In genomic region chr3:50519471-50520089, GRCh38 we compare ENCODE assay signal across 8 cellular contexts. TPM values are rescaled to one million over a fixed set of nuclear protein-coding genes. Genes with fewer than 3 reads are reported as not detected.
DNase-seq lines count a peak whose midpoint lies in the region; ATAC-seq and TF ChIP-seq lines count a peak whose summit lies in the region.

No MANE protein-coding gene starts in this region.

- H3K9ac ChIP-seq in BLaER1 = no peak overlapping the region
- no peak overlapping the region for H3K9ac ChIP-seq in endodermal cell (ENCODE audit: extremely low read depth, low read length, poor library complexity, severe bottlenecking)

- H3K27me3 ChIP-seq in BLaER1 (no peaks in the 10 kb centered on the region), endodermal cell (ENCODE audit: control insufficient read depth, insufficient read depth, low read length, poor library complexity, severe bottlenecking) (no peaks in the 10 kb centered on the region), stomach (peaks cover 0 to 3% (median 0%) of the 10 kb centered on the region in 3 donors)

- peak; percentile 96 for TF ChIP-seq CTCF in endodermal cell (conservative IDR thresholded peaks at IDR 0.05)
- peak; percentile 89 for TF ChIP-seq CTCF in natural killer cell (IDR thresholded peaks at IDR 0.05)
- peak in 6 of 7 experiments; percentile 60 to 87 (median 81) for TF ChIP-seq CTCF in stomach (IDR thresholded peaks at IDR 0.05)

- H3K4me1 Mint-ChIP-seq in endodermal cell (peaks cover 50% of the 10 kb centered on the region), natural killer cell (peaks cover 25 to 31% of the 10 kb centered on the region in 2 donors)

- TF ChIP-seq POLR2A in stomach (IDR thresholded peaks at IDR 0.05) = no peak

- no peak overlapping the region for H3K27ac ChIP-seq in BLaER1
- H3K27ac ChIP-seq in endodermal cell (ENCODE audit: low read depth, low read length) = no peak overlapping the region
- no peak overlapping the region for H3K27ac ChIP-seq in stomach

- peak overlapping the region; percentile 95 for H3K4me2 ChIP-seq in BLaER1

- WGBS in endodermal cell (ENCODE audit: insufficient coverage in 1 of 2, insufficient read length in 1 of 2), 2 experiments = 17 to 24% methylated on average over 6 to 7 of the region's 7 CpGs
- 12 to 22% (median 14%) methylated on average over 6 to 7 of the region's 7 CpGs for WGBS in stomach, 5 donors

- H3K9me3 ChIP-seq in BLaER1 (no peaks in the 10 kb centered on the region), endodermal cell (ENCODE audit: control insufficient read depth, low read length) (no peaks in the 10 kb centered on the region), stomach (no peaks in the 10 kb centered on the region)

- peak; percentile 66 to 87 (median 81) for ATAC-seq in natural killer cell
- ATAC-seq in GM19455 (IDR thresholded peaks at IDR 0.05; ENCODE audit: unreplicated experiment) = no peak

- H3K4me1 ChIP-seq in BLaER1 (peaks cover 86% of the 10 kb centered on the region), endodermal cell (ENCODE audit: control insufficient read depth, insufficient read depth, low read length) (peaks cover 19% of the 10 kb centered on the region), stomach (peaks cover 5 to 19% (median 16%) of the 10 kb centered on the region in 4 donors)

- H4K20me1 ChIP-seq in BLaER1 = 0 out of 2 replicates have a peak, but pooled peaks cover 4% of the 10 kb centered on the region

- no peak overlapping the region for H3K4me3 ChIP-seq in BLaER1
- no peak overlapping the region for H3K4me3 ChIP-seq in endodermal cell (ENCODE audit: low read length)
- no peak overlapping the region for H3K4me3 ChIP-seq in stomach

- no peaks in the 10 kb centered on the region for H3K36me3 ChIP-seq in BLaER1
- no peaks in the 10 kb centered on the region for H3K36me3 ChIP-seq in endodermal cell (ENCODE audit: control insufficient read depth, insufficient read depth, low read length)
- no peaks in the 10 kb centered on the region for H3K36me3 ChIP-seq in stomach

- intact Hi-C loops in natural killer cell (cut with micrococcal nuclease) = loop anchor here (1.0 to 2.0 kb wide), 2 partner anchors 31 to 95 kb away; no protein-coding TSS in a partner anchor
- intact Hi-C loops in stomach (cut with DNase I; ENCODE audit: low total_unique reads) = no loop called here

- H3K27ac Mint-ChIP-seq in endodermal cell = no peak overlapping the region
- no peak overlapping the region for H3K27ac Mint-ChIP-seq in natural killer cell

- DNase-seq in H4 (ENCODE audit: low spot score) (peak; percentile 37), NCI-H69 (lab: John Stamatoyannopoulos, UW) (peak; percentile 72), endodermal cell (peak; percentile 96), natural killer cell (peak; percentile 72), stomach (peak; percentile 81)
- DNase-seq in activated CD8-positive, alpha-beta memory T cell treated with anti-CD3 and anti-CD28 coated beads for 4 hours (ENCODE audit: low read depth in 2 of 2) = peak; percentile 35 to 46

- H3K4me3 Mint-ChIP-seq in endodermal cell (no peak overlapping the region), natural killer cell (no peak overlapping the region)

- H3K27me3 Mint-ChIP-seq in endodermal cell (ENCODE audit: insufficient read depth) (peaks cover 1% of the 10 kb centered on the region), natural killer cell (ENCODE audit: low read depth in 2 of 2) (no peaks in the 10 kb centered on the region)

- H3K36me3 Mint-ChIP-seq in endodermal cell (ENCODE audit: low read depth) (no peaks in the 10 kb centered on the region), natural killer cell (no peaks in the 10 kb centered on the region)

- H3K9me3 Mint-ChIP-seq in endodermal cell (no peaks in the 10 kb centered on the region), natural killer cell (no peaks in the 10 kb centered on the region)

- no peak for TF ChIP-seq EP300 in stomach (IDR thresholded peaks at IDR 0.05)

RNA-seq across cellular contexts. Expression of gene CACNA2D2, which starts 16.1 kb away (rescaled TPM):
- total RNA-seq in H4 (2014; rRNA removed; shearing (Covaris generic)) = 0.04 TPM in 1 of 2 replicates, not detected in the other
- 10 to 100 TPM; 17.6 to 20.7 TPM for total RNA-seq in endodermal cell
- polyA plus RNA-seq in endodermal cell (2013, experiment 1 of 2) = 16.2 TPM
- 12.9 TPM for polyA plus RNA-seq in endodermal cell (2013, experiment 2 of 2)
- total RNA-seq in natural killer cell = 10 to 100 TPM; 36.5 to 56.4 (median 43.8) TPM
- total RNA-seq in stomach = 10 to 100 TPM in 1 of 5 donors, 1 to 10 TPM in 4; 1.2 to 45.8 (median 1.8) TPM
- 1 to 10 TPM in 2 of 3 donors, under 1 TPM in 1; 0.92 to 2.7 (median 1.9) TPM for polyA plus RNA-seq in stomach

RNA-seq across cellular contexts. Expression of gene C3orf18, which starts 48.0 kb away (rescaled TPM):
- total RNA-seq in H4 (2014; rRNA removed; shearing (Covaris generic)) = 0.41 and 0.68 TPM in 2 replicates
- total RNA-seq in endodermal cell (10 to 100 TPM; 14.4 to 16.9 TPM), natural killer cell (10 to 100 TPM in 2 of 3 donors, 1 to 10 TPM in 1; 7.5 to 15.3 (median 11.7) TPM), stomach (10 to 100 TPM in 2 of 5 donors, 1 to 10 TPM in 2, not detected in 1; 4.9 to 75.0 (median 16.4) TPM)
- 15.6 TPM for polyA plus RNA-seq in endodermal cell (2013, experiment 1 of 2)
- 15.4 TPM for polyA plus RNA-seq in endodermal cell (2013, experiment 2 of 2)
- polyA plus RNA-seq in stomach = 1 to 10 TPM; 5.9 to 9.0 (median 8.2) TPM

RNA-seq across cellular contexts. Expression of gene HEMK1, which starts 49.7 kb away (rescaled TPM):
- 5.6 and 7.3 TPM in 2 replicates for total RNA-seq in H4 (2014; rRNA removed; shearing (Covaris generic))
- total RNA-seq in endodermal cell (10 to 100 TPM; 24.1 to 25.8 TPM), natural killer cell (10 to 100 TPM; 20.5 to 29.3 (median 28.2) TPM), stomach (10 to 100 TPM in 2 of 5 donors, 1 to 10 TPM in 3; 5.8 to 14.3 (median 6.4) TPM)
- 21.2 TPM for polyA plus RNA-seq in endodermal cell (2013, experiment 1 of 2)
- polyA plus RNA-seq in endodermal cell (2013, experiment 2 of 2) = 19.8 TPM
- 10 to 100 TPM; 19.8 to 24.8 (median 20.0) TPM for polyA plus RNA-seq in stomach

Comparison
In these comparisons a context has a peak if more than half of its experiments do, and no peak if none do; other contexts are left out.
1. DNase-seq: peak in every context shown above with its lines; median percentile 96 in endodermal cell; 81 in stomach; 72 in NCI-H69; 72 in natural killer cell; 40 in activated CD8-positive, alpha-beta memory T cell treated with anti-CD3 and anti-CD28 coated beads for 4 hours; 37 in H4.